Comparison of ENCODE assay signal across 1 cellular context in the genomic region with DNA sequence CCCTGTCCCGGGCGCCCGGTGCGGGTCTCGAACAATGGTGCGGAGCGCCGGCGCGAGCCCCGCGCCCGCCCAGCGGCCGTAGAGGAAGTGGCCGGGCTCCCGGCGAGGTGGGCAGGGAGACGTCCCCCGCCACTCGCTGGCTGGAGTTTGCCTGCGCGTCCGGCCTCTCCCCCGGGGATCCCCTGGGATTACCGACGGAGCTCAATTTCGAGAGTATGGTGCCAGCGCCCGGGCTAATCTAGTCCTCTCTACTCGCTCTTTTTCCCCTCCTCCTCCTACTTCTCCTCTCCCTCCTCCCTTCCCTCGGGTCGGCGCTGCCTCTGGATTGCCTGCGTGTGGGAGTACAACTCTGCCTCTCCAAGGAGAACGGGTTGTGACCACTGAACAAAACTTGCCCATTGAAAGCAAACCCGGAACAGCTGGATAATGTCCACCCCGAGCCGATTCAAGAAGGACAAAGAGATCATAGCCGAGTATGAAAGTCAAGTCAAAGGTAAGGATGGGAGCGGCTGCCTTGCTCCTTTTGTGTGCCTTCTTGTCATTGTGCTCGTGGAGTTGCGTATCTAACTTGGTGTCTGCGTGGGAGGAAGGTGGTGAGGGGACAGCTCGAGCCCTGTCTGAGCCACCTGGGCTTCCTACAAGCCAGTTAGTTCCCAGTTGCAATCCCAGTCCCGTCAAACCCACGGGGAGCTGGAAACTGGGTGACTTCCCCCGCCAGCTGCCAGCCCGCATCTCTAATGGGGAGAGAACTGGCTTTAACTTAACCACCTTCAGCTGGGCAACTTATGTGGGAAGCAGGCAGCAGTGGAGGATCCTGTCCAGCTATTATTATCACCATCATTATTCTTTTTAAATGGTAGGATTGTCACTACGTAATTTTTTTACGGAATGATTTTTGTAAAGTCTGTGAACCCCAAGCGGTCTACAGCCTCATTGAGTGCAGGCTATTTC.
TF ChIP-seq lines count a peak whose summit lies in the region.

A gene (plus strand): TSS at position 310 of the 951 bp plus-strand sequence. CDS start 117 bp downstream, at position 427.

TF ChIP-seq in K562, 482 proteins besides CTCF, POLR2A, EP300 and RAD21 (continued from another document):
- TF ChIP-seq, protein P1, sequence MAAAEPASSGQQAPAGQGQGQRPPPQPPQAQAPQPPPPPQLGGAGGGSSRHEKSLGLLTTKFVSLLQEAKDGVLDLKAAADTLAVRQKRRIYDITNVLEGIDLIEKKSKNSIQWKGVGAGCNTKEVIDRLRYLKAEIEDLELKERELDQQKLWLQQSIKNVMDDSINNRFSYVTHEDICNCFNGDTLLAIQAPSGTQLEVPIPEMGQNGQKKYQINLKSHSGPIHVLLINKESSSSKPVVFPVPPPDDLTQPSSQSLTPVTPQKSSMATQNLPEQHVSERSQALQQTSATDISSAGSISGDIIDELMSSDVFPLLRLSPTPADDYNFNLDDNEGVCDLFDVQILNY (CRISPR knock-in tag; IDR thresholded peaks at IDR 0.05): no peak
- no peak for TF ChIP-seq DMBX1 (CRISPR knock-in tag; IDR thresholded peaks at IDR 0.05; ENCODE audit: borderline replicate concordance)
- no peak for TF ChIP-seq ZNF778 (CRISPR knock-in tag; IDR thresholded peaks at IDR 0.05)
- no peak for TF ChIP-seq NR2F6 (CRISPR knock-in tag; IDR thresholded peaks at IDR 0.05)
- TF ChIP-seq, protein P2, sequence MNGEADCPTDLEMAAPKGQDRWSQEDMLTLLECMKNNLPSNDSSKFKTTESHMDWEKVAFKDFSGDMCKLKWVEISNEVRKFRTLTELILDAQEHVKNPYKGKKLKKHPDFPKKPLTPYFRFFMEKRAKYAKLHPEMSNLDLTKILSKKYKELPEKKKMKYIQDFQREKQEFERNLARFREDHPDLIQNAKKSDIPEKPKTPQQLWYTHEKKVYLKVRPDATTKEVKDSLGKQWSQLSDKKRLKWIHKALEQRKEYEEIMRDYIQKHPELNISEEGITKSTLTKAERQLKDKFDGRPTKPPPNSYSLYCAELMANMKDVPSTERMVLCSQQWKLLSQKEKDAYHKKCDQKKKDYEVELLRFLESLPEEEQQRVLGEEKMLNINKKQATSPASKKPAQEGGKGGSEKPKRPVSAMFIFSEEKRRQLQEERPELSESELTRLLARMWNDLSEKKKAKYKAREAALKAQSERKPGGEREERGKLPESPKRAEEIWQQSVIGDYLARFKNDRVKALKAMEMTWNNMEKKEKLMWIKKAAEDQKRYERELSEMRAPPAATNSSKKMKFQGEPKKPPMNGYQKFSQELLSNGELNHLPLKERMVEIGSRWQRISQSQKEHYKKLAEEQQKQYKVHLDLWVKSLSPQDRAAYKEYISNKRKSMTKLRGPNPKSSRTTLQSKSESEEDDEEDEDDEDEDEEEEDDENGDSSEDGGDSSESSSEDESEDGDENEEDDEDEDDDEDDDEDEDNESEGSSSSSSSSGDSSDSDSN (IDR thresholded peaks at IDR 0.05; ENCODE audit: borderline replicate concordance in 1 of 2, low read depth in 2 of 2, low read length in 2 of 2): no peak
- peak; percentile 93 for TF ChIP-seq ZNF263 (CRISPR knock-in tag; IDR thresholded peaks at IDR 0.05; ENCODE audit: borderline replicate concordance)
- TF ChIP-seq ETV1 (tag; conservative IDR thresholded peaks at IDR 0.05; ENCODE audit: low read depth): no peak
- TF ChIP-seq, protein P3, sequence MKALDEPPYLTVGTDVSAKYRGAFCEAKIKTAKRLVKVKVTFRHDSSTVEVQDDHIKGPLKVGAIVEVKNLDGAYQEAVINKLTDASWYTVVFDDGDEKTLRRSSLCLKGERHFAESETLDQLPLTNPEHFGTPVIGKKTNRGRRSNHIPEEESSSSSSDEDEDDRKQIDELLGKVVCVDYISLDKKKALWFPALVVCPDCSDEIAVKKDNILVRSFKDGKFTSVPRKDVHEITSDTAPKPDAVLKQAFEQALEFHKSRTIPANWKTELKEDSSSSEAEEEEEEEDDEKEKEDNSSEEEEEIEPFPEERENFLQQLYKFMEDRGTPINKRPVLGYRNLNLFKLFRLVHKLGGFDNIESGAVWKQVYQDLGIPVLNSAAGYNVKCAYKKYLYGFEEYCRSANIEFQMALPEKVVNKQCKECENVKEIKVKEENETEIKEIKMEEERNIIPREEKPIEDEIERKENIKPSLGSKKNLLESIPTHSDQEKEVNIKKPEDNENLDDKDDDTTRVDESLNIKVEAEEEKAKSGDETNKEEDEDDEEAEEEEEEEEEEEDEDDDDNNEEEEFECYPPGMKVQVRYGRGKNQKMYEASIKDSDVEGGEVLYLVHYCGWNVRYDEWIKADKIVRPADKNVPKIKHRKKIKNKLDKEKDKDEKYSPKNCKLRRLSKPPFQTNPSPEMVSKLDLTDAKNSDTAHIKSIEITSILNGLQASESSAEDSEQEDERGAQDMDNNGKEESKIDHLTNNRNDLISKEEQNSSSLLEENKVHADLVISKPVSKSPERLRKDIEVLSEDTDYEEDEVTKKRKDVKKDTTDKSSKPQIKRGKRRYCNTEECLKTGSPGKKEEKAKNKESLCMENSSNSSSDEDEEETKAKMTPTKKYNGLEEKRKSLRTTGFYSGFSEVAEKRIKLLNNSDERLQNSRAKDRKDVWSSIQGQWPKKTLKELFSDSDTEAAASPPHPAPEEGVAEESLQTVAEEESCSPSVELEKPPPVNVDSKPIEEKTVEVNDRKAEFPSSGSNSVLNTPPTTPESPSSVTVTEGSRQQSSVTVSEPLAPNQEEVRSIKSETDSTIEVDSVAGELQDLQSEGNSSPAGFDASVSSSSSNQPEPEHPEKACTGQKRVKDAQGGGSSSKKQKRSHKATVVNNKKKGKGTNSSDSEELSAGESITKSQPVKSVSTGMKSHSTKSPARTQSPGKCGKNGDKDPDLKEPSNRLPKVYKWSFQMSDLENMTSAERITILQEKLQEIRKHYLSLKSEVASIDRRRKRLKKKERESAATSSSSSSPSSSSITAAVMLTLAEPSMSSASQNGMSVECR (CRISPR knock-in tag; IDR thresholded peaks at IDR 0.05): no peak
- TF ChIP-seq, protein P4, sequence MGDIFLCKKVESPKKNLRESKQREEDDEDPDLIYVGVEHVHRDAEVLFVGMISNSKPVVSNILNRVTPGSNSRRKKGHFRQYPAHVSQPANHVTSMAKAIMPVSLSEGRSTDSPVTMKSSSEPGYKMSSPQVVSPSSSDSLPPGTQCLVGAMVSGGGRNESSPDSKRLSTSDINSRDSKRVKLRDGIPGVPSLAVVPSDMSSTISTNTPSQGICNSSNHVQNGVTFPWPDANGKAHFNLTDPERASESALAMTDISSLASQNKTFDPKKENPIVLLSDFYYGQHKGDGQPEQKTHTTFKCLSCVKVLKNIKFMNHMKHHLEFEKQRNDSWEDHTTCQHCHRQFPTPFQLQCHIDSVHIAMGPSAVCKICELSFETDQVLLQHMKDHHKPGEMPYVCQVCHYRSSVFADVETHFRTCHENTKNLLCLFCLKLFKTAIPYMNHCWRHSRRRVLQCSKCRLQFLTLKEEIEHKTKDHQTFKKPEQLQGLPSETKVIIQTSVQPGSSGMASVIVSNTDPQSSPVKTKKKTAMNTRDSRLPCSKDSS (IDR thresholded peaks at IDR 0.05; ENCODE audit: low read depth, partially characterized antibody): no peak
- TF ChIP-seq HNRNPK (IDR thresholded peaks at IDR 0.05; ENCODE audit: low read depth, low read length, poor library complexity, severe bottlenecking): no peak
- TF ChIP-seq POLR2AphosphoS5 (IDR thresholded peaks at IDR 0.05; ENCODE audit: control insufficient read depth, insufficient read depth, low read depth, low read length): no peak
